Comparison of ENCODE assay signal across 17 cellular contexts in the genomic region with DNA sequence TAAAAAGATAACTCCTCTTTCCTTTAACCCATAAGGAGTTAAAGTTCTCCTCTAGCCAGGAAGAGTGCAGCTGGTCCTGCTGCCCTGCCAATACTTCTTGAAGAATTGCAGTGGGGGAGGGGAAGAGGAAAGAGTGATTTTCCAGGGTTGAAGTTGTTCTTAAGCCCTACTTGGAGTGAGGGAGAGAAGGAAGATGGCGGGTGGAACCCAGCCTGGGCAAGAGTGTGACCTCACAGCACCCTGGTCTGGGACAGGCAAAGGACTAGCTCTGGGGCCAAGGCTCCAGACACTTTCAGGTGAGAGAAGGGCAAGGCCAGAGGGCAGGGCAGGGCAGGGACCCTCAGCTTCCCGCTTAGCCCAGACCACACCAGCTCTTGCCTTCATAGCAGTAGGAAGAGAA. TPM values are rescaled to one million over a fixed set of nuclear protein-coding genes. Genes with fewer than 3 reads are reported as not detected.
DNase-seq lines count a peak whose midpoint lies in the region; ATAC-seq and TF ChIP-seq lines count a peak whose summit lies in the region.
"Had no signal": no experiment of that assay in that cellular context is flagged by ENCODE, and none has a peak within 500 bp of the region (broad histone marks: within the 10 kb centered on the region; RNA-seq: fewer than 3 reads in every experiment).

No MANE protein-coding gene starts in this region.

- intact Hi-C loops in left lung (cut with DNase I): no loop called here

- no peak for TF ChIP-seq EP300 in suprapubic skin (IDR thresholded peaks at IDR 0.05)

- peaks cover 0 to 63% of the 10 kb centered on the region in 2 donors for H3K36me3 ChIP-seq in left lung
- H3K36me3 ChIP-seq in suprapubic skin: peaks cover 65% of the 10 kb centered on the region

- H3K9me3 Mint-ChIP-seq in IgD-negative memory B cell: no peaks in the 10 kb centered on the region
- H3K9me3 Mint-ChIP-seq: activated naive CD4-positive, alpha-beta T cell treated with anti-CD3 and anti-CD28 coated beads, Interleukin-2, amount 10 ng/mL, durations not matched to agents 7 days and 5 days; central memory CD8-positive, alpha-beta T cell had no signal

- no peaks in the 10 kb centered on the region for H3K27me3 Mint-ChIP-seq in IgD-negative memory B cell
- H3K27me3 Mint-ChIP-seq: central memory CD8-positive, alpha-beta T cell had no signal

- no peak for TF ChIP-seq CTCF in left lung (IDR thresholded peaks at IDR 0.05)
- no peak for TF ChIP-seq CTCF in suprapubic skin (IDR thresholded peaks at IDR 0.05)

- TF ChIP-seq POLR2A in suprapubic skin (IDR thresholded peaks at IDR 0.05): no peak

- H3K9me3 ChIP-seq in left lung: no peaks in the 10 kb centered on the region
- H3K9me3 ChIP-seq in suprapubic skin: no peaks in the 10 kb centered on the region
- H3K9me3 ChIP-seq: BLaER1 treated with 17β-estradiol and CSF1 and Interleukin-3, amounts not matched to agents 10 nM and 100 nM had no signal

- H3K27me3 ChIP-seq in left lung: no peaks in the 10 kb centered on the region
- H3K27me3 ChIP-seq in suprapubic skin: no peaks in the 10 kb centered on the region
- H3K27me3 ChIP-seq: BLaER1 treated with 17β-estradiol and CSF1 and Interleukin-3, amounts not matched to agents 10 nM and 100 nM had no signal

- H3K4me1 Mint-ChIP-seq in IgD-negative memory B cell: peaks cover 0 to 7% (median 3%) of the 10 kb centered on the region in 3 donors

- H3K4me3 Mint-ChIP-seq in IgD-negative memory B cell: peak overlapping the region in 1 of 4 donors; percentile 49
- H3K4me3 Mint-ChIP-seq: activated naive CD4-positive, alpha-beta T cell treated with anti-CD3 and anti-CD28 coated beads, Interleukin-2, amount 10 ng/mL, durations not matched to agents 7 days and 5 days; central memory CD8-positive, alpha-beta T cell had no signal

- peak; percentile 48 for DNase-seq in dermis blood vessel endothelial cell
- no peak for DNase-seq in left lung
- no peak for DNase-seq in suprapubic skin (ENCODE audit: low spot score in 2 of 2)
- no peak for DNase-seq in HCEC 1CT
- DNase-seq: activated naive CD4-positive, alpha-beta T cell treated with anti-CD3 and anti-CD28 coated beads, Interleukin-2, amount 10 ng/mL, durations not matched to agents 7 days and 5 days; NCI-H2107; NK-92 treated with Interleukin-12 subunit alpha and Interleukin-12 subunit beta, amount 100 ng/mL, for 24 hours had no signal

- H3K36me3 Mint-ChIP-seq in IgD-negative memory B cell: no peaks in the 10 kb centered on the region

- peak overlapping the region in 2 of 3 donors; percentile 3 to 61 for H3K27ac Mint-ChIP-seq in IgD-negative memory B cell
- H3K27ac Mint-ChIP-seq: activated naive CD4-positive, alpha-beta T cell treated with anti-CD3 and anti-CD28 coated beads, Interleukin-2, amount 10 ng/mL, durations not matched to agents 7 days and 5 days had no signal

- H3K27ac ChIP-seq in left lung: peak overlapping the region; percentile 24 to 69
- peak overlapping the region; percentile 63 for H3K27ac ChIP-seq in suprapubic skin
- H3K27ac ChIP-seq: BLaER1 treated with 17β-estradiol and CSF1 and Interleukin-3, amounts not matched to agents 10 nM and 100 nM had no signal

- H3K4me1 ChIP-seq in left lung: peaks cover 42 to 58% of the 10 kb centered on the region in 2 donors
- H3K4me1 ChIP-seq in suprapubic skin: peaks cover 94% of the 10 kb centered on the region

- H3K4me3 ChIP-seq in left lung (no peak overlapping the region), suprapubic skin (peak overlapping the region; percentile 21)
- H3K4me3 ChIP-seq: BLaER1 treated with 17β-estradiol and CSF1 and Interleukin-3, amounts not matched to agents 10 nM and 100 nM; GM12878 had no signal

- ATAC-seq in left lung (peak; percentile 14), GM19324 (IDR thresholded peaks at IDR 0.05; ENCODE audit: low FRiP score, unreplicated experiment) (no peak), HG03354 (IDR thresholded peaks at IDR 0.05; ENCODE audit: poor library complexity, severe bottlenecking, unreplicated experiment) (no peak), GM19463 (IDR thresholded peaks at IDR 0.05; ENCODE audit: unreplicated experiment) (no peak)
- ATAC-seq: GM12878 had no signal

- WGBS in suprapubic skin: 43% methylated on average over 2 of the region's 2 CpGs

RNA-seq across cellular contexts. Expression of gene TNKS1BP1, which starts 6.6 kb away (rescaled TPM):
- 5.5 TPM for polyA plus RNA-seq in IgD-negative memory B cell
- total RNA-seq in dermis blood vessel endothelial cell (74.3 and 79.6 TPM in 2 replicates), left lung (100 to 1,000 TPM; 156 to 203 TPM), suprapubic skin (100 to 1,000 TPM; 241 to 276 (median 272) TPM)

RNA-seq across cellular contexts. Expression of gene SSRP1, which starts 17.5 kb away (rescaled TPM):
- 34.0 TPM for polyA plus RNA-seq in IgD-negative memory B cell
- total RNA-seq in dermis blood vessel endothelial cell: 58.9 and 160 TPM in 2 replicates
- 10 to 100 TPM; 57.3 to 86.3 TPM for total RNA-seq in left lung
- total RNA-seq in suprapubic skin: 10 to 100 TPM; 59.9 to 96.5 (median 67.9) TPM

RNA-seq across cellular contexts. Expression of gene P2RX3, which starts 20.0 kb away (rescaled TPM):
- polyA plus RNA-seq in IgD-negative memory B cell: not detected
- total RNA-seq in dermis blood vessel endothelial cell (not detected in 2 replicates), left lung (not detected), suprapubic skin (not detected)
- total RNA-seq: Daoy, GM12878, pulmonary artery endothelial cell had no signal
- polyA plus RNA-seq: esophagus had no signal
